ENCODE assay signal across 8 cellular contexts in genomic region chr16:1492923-1493745, GRCh38. TPM values are rescaled to one million over a fixed set of nuclear protein-coding genes. Genes with fewer than 3 reads are reported as not detected.
DNase-seq lines count a peak whose midpoint lies in the region; ATAC-seq, FAIRE-seq and TF ChIP-seq lines count a peak whose summit lies in the region.

Gene TELO2 (plus strand): TSS chr16:1493360. CDS start chr16:1494282, 922 bp downstream.

- no peak for FAIRE-seq in kidney (lab: Jason Lieb, UNC)

- H3K9ac ChIP-seq in kidney (ENCODE audit: low read length in 2 of 2), result peak within 1 kb of the TSS; percentile 77 to 82

- intact Hi-C loops in kidney (cut with DNase I), result no loop called here

- TF ChIP-seq CTCF in GM12875 (IDR thresholded peaks at IDR 0.05; ENCODE audit: borderline replicate concordance, insufficient read depth, low read depth, low read length) (no peak), kidney (IDR thresholded peaks at IDR 0.05; ENCODE audit: borderline replicate concordance, extremely low read depth, insufficient read depth) (no peak)

- peak within 1 kb of the TSS; percentile 75 to 88 for H3K27ac ChIP-seq in kidney (ENCODE audit: low read depth in 2 of 2, low read length in 2 of 2)

- peaks cover 3 to 18% of the 10 kb centered on the region in 2 donors for H3K4me1 ChIP-seq in kidney (ENCODE audit: control insufficient read depth in 1 of 2, insufficient read depth in 1 of 2, low read depth in 1 of 2, low read length in 2 of 2)

- no peaks in the 10 kb centered on the region for H3K9me3 ChIP-seq in kidney (ENCODE audit: control insufficient read depth in 1 of 2, low read length in 2 of 2)

- ATAC-seq in HG02938 (IDR thresholded peaks at IDR 0.05; ENCODE audit: unreplicated experiment) (peak; percentile 55), HG03457 (IDR thresholded peaks at IDR 0.05; ENCODE audit: unreplicated experiment) (no peak)

- H3K36me3 ChIP-seq in kidney (ENCODE audit: control insufficient read depth in 1 of 2, insufficient read depth in 2 of 2, low read length in 2 of 2), result no peaks in the 10 kb centered on the region

- H3K4me3 ChIP-seq in GM12875 (ENCODE audit: low read depth, low read length) (peak within 1 kb of the TSS; percentile 77), kidney (ENCODE audit: low read length in 2 of 2) (peak within 1 kb of the TSS; percentile 77 to 81)

- DNase-seq in NCI-H2196 treated with DMSO at 0.1 percent for 48 hours (lab: John Stamatoyannopoulos, UW; ENCODE audit: unreplicated experiment), result peak; percentile 94
- DNase-seq in activated CD4-positive, alpha-beta T cell treated with anti-CD3 and anti-CD28 coated beads for 24 hours (ENCODE audit: low read depth in 2 of 2), result peak; percentile 79 to 85
- peak; percentile 68 for DNase-seq in cerebellar cortex (ENCODE audit: low spot score)
- peak; percentile 93 for DNase-seq in kidney
- peak; percentile 75 to 83 (median 77) for DNase-seq in stimulated activated CD4-positive, alpha-beta T cell treated with anti-CD3 and anti-CD28 coated beads, Interleukin-12 subunit alpha, Interleukin-12 subunit beta, amount 100 ng/mL, for 48 hours (ENCODE audit: low read depth in 2 of 3, low spot score in 1 of 3)

RNA-seq across cellular contexts. Expression of gene TELO2, which starts in this region (rescaled TPM):
- total RNA-seq in kidney, result 37.4 TPM
- 27.7 TPM for polyA plus RNA-seq in kidney (ENCODE audit: insufficient read depth, low read depth, low replicate concordance)
